ENCODE assay signal across 1 cellular context in genomic region chr16:20900299-20901067, GRCh38.
TF ChIP-seq lines count a peak whose summit lies in the region.

TSS of gene DCUN1D3 (minus strand) at chr16:20900358. CDS start at chr16:20862538, 37,820 bp downstream.
A gene with protein sequence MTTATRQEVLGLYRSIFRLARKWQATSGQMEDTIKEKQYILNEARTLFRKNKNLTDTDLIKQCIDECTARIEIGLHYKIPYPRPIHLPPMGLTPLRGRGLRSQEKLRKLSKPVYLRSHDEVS (plus strand): TSS chr16:20900771. CDS start chr16:20915556, 14,785 bp downstream.

TF ChIP-seq in HepG2, 621 proteins besides CTCF, POLR2A, EP300 and RAD21 (continued from another document and continues in another):
- TF ChIP-seq ZNF512B (CRISPR knock-in tag; IDR thresholded peaks at IDR 0.05; ENCODE audit: borderline replicate concordance) (peak; percentile 54; the same call in 1 of the 2 replicates), MYNN (CRISPR knock-in tag; IDR thresholded peaks at IDR 0.05; ENCODE audit: low read depth) (peak; percentile 18; the same call in 1 of the 2 replicates), NR2C2 (CRISPR knock-in tag; IDR thresholded peaks at IDR 0.05; ENCODE audit: borderline replicate concordance) (peak; percentile 88), PBX3 (CRISPR knock-in tag; IDR thresholded peaks at IDR 0.05; ENCODE audit: borderline replicate concordance) (no peak; the same call in 1 of the 2 replicates), ZSCAN25 (CRISPR knock-in tag; IDR thresholded peaks at IDR 0.05) (peak; percentile 60; the same call in 1 of the 2 replicates), SMC3 (IDR thresholded peaks at IDR 0.05; ENCODE audit: low read length) (peak; percentile 54; the same call in 1 of the 2 replicates), SKI (IDR thresholded peaks at IDR 0.05; ENCODE audit: partially characterized antibody) (peak; percentile 58), MEIS1 (CRISPR knock-in tag; IDR thresholded peaks at IDR 0.05; ENCODE audit: borderline replicate concordance) (peak; percentile 64; the same call in 1 of the 2 replicates), ZBTB14 (CRISPR knock-in tag; IDR thresholded peaks at IDR 0.05) (peak; percentile 34; the same call in 1 of the 2 replicates), SP5 (CRISPR knock-in tag; IDR thresholded peaks at IDR 0.05; ENCODE audit: borderline replicate concordance, low read depth) (no peak; the same call in 1 of the 2 replicates), KAT2B (IDR thresholded peaks at IDR 0.05; ENCODE audit: borderline replicate concordance, low read depth, low read length) (no peak), HES4 (CRISPR knock-in tag; IDR thresholded peaks at IDR 0.05; ENCODE audit: borderline replicate concordance) (peak; percentile 95), PCBP2 (optimal IDR thresholded peaks at IDR 0.05; ENCODE audit: low read depth, low read length, poor library complexity, severe bottlenecking) (no peak), GABPA (IDR thresholded peaks at IDR 0.05; ENCODE audit: low read depth, low read length) (peak; percentile 67), GABPA (CRISPR knock-in tag; IDR thresholded peaks at IDR 0.05; ENCODE audit: low read depth) (peak; percentile 93), MAFG (CRISPR knock-in tag; IDR thresholded peaks at IDR 0.05) (no peak), ZNF30 (CRISPR knock-in tag; IDR thresholded peaks at IDR 0.05) (no peak), ZNF484 (CRISPR knock-in tag; IDR thresholded peaks at IDR 0.05; ENCODE audit: borderline replicate concordance, low read depth) (no peak), SATB2 (CRISPR knock-in tag; IDR thresholded peaks at IDR 0.05) (peak; percentile 72; the same call in 1 of the 2 replicates), HMG20A (CRISPR knock-in tag; IDR thresholded peaks at IDR 0.05; ENCODE audit: borderline replicate concordance) (no peak), ZBTB26 (CRISPR knock-in tag; IDR thresholded peaks at IDR 0.05; ENCODE audit: borderline replicate concordance) (peak; percentile 74; the same call in 1 of the 2 replicates), DNMT3B (CRISPR knock-in tag; conservative IDR thresholded peaks at IDR 0.05) (peak; percentile 91), IKZF1 (IDR thresholded peaks at IDR 0.05) (no peak), PRDM4 (CRISPR knock-in tag; IDR thresholded peaks at IDR 0.05; ENCODE audit: borderline replicate concordance) (no peak), ZNF546 (CRISPR knock-in tag; conservative IDR thresholded peaks at IDR 0.05) (peak; percentile 86), MLXIP (CRISPR knock-in tag; IDR thresholded peaks at IDR 0.05; ENCODE audit: borderline replicate concordance) (peak; percentile 16; the same call in 1 of the 2 replicates), ZHX1 (CRISPR knock-in tag; IDR thresholded peaks at IDR 0.05; ENCODE audit: low read depth) (peak; percentile 93), ZNF543 (CRISPR knock-in tag; IDR thresholded peaks at IDR 0.05) (0 out of 2 replicates have a peak, but pooled peaks have one; percentile 4), TBL1XR1 (IDR thresholded peaks at IDR 0.05; ENCODE audit: borderline replicate concordance, low read length, partially characterized antibody) (no peak), AKAP8 (CRISPR knock-in tag; IDR thresholded peaks at IDR 0.05) (no peak; the same call in 1 of the 2 replicates), ZNF235 (CRISPR knock-in tag; IDR thresholded peaks at IDR 0.05; ENCODE audit: borderline replicate concordance) (peak; percentile 83)
- TF ChIP-seq, protein P1, sequence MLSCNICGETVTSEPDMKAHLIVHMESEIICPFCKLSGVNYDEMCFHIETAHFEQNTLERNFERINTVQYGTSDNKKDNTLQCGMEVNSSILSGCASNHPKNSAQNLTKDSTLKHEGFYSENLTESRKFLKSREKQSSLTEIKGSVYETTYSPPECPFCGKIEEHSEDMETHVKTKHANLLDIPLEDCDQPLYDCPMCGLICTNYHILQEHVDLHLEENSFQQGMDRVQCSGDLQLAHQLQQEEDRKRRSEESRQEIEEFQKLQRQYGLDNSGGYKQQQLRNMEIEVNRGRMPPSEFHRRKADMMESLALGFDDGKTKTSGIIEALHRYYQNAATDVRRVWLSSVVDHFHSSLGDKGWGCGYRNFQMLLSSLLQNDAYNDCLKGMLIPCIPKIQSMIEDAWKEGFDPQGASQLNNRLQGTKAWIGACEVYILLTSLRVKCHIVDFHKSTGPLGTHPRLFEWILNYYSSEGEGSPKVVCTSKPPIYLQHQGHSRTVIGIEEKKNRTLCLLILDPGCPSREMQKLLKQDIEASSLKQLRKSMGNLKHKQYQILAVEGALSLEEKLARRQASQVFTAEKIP (CRISPR knock-in tag; IDR thresholded peaks at IDR 0.05; ENCODE audit: borderline replicate concordance) = no peak
- TF ChIP-seq, protein P2, sequence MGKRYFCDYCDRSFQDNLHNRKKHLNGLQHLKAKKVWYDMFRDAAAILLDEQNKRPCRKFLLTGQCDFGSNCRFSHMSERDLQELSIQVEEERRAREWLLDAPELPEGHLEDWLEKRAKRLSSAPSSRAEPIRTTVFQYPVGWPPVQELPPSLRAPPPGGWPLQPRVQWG (CRISPR knock-in tag; IDR thresholded peaks at IDR 0.05; ENCODE audit: borderline replicate concordance, low read depth) = no peak; the same call in 1 of the 2 replicates
- TF ChIP-seq, protein P3, sequence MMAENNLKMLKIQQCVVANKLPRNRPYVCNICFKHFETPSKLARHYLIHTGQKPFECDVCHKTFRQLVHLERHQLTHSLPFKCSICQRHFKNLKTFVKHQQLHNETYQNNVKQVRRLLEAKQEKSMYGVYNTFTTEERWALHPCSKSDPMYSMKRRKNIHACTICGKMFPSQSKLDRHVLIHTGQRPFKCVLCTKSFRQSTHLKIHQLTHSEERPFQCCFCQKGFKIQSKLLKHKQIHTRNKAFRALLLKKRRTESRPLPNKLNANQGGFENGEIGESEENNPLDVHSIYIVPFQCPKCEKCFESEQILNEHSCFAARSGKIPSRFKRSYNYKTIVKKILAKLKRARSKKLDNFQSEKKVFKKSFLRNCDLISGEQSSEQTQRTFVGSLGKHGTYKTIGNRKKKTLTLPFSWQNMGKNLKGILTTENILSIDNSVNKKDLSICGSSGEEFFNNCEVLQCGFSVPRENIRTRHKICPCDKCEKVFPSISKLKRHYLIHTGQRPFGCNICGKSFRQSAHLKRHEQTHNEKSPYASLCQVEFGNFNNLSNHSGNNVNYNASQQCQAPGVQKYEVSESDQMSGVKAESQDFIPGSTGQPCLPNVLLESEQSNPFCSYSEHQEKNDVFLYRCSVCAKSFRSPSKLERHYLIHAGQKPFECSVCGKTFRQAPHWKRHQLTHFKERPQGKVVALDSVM (CRISPR knock-in tag; IDR thresholded peaks at IDR 0.05) = peak; percentile 56; the same call in 1 of the 2 replicates
- TF ChIP-seq, protein P4, sequence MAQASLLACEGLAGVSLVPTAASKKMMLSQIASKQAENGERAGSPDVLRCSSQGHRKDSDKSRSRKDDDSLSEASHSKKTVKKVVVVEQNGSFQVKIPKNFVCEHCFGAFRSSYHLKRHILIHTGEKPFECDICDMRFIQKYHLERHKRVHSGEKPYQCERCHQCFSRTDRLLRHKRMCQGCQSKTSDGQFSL (CRISPR knock-in tag; IDR thresholded peaks at IDR 0.05) = peak; percentile 62; the same call in 1 of the 2 replicates
